Comparison of ENCODE assay signal across 1 cellular context in the genomic region with DNA sequence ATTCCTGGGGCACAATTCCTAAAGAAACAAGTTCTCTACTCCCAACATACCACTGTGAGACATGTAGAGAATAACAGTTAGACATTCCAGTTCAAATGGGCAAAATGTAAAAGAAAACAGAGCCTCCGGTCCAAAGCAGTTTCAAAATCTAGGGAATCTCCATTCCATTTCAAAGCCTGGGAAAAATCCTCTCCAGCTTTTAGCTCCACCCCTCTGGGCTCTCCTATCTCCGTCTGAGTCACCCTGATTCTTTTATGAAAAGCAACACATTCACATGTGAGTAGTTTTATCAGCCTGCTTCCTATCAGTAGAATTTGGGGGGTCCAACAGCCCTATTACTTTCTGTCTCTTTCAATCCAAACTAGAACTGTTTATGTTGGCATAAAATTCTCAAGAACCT.
TF ChIP-seq lines count a peak whose summit lies in the region.

No MANE protein-coding gene starts in this region.

TF ChIP-seq in K562, 482 proteins besides CTCF, POLR2A, EP300 and RAD21 (continued from another document):
- TF ChIP-seq CREB1 (IDR thresholded peaks at IDR 0.05), result no peak
- no peak for TF ChIP-seq CREB1 (CRISPR knock-in tag; IDR thresholded peaks at IDR 0.05)
- TF ChIP-seq, protein P1, sequence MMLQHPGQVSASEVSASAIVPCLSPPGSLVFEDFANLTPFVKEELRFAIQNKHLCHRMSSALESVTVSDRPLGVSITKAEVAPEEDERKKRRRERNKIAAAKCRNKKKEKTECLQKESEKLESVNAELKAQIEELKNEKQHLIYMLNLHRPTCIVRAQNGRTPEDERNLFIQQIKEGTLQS (IDR thresholded peaks at IDR 0.05), result peak; percentile 59; the same call in 1 of the 2 replicates
- TF ChIP-seq, protein P1 (CRISPR knock-in tag; conservative IDR thresholded peaks at IDR 0.05), result no peak
- TF ChIP-seq FOSL1 (tag; conservative IDR thresholded peaks at IDR 0.05), result peak; percentile 86
- TF ChIP-seq, protein P2, sequence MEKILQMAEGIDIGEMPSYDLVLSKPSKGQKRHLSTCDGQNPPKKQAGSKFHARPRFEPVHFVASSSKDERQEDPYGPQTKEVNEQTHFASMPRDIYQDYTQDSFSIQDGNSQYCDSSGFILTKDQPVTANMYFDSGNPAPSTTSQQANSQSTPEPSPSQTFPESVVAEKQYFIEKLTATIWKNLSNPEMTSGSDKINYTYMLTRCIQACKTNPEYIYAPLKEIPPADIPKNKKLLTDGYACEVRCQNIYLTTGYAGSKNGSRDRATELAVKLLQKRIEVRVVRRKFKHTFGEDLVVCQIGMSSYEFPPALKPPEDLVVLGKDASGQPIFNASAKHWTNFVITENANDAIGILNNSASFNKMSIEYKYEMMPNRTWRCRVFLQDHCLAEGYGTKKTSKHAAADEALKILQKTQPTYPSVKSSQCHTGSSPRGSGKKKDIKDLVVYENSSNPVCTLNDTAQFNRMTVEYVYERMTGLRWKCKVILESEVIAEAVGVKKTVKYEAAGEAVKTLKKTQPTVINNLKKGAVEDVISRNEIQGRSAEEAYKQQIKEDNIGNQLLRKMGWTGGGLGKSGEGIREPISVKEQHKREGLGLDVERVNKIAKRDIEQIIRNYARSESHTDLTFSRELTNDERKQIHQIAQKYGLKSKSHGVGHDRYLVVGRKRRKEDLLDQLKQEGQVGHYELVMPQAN (IDR thresholded peaks at IDR 0.05; ENCODE audit: borderline replicate concordance), result no peak
- TF ChIP-seq, protein P3, sequence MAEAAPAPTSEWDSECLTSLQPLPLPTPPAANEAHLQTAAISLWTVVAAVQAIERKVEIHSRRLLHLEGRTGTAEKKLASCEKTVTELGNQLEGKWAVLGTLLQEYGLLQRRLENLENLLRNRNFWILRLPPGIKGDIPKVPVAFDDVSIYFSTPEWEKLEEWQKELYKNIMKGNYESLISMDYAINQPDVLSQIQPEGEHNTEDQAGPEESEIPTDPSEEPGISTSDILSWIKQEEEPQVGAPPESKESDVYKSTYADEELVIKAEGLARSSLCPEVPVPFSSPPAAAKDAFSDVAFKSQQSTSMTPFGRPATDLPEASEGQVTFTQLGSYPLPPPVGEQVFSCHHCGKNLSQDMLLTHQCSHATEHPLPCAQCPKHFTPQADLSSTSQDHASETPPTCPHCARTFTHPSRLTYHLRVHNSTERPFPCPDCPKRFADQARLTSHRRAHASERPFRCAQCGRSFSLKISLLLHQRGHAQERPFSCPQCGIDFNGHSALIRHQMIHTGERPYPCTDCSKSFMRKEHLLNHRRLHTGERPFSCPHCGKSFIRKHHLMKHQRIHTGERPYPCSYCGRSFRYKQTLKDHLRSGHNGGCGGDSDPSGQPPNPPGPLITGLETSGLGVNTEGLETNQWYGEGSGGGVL (CRISPR knock-in tag; IDR thresholded peaks at IDR 0.05), result no peak
- TF ChIP-seq ZNF589 (CRISPR knock-in tag; IDR thresholded peaks at IDR 0.05; ENCODE audit: low read depth), result no peak
- no peak for TF ChIP-seq NFXL1 (CRISPR knock-in tag; IDR thresholded peaks at IDR 0.05)
- peak; percentile 56; the same call in 1 of the 2 replicates for TF ChIP-seq DPF2 (IDR thresholded peaks at IDR 0.05)
